Comparison of ENCODE assay signal across 12 cellular contexts in the genomic region with DNA sequence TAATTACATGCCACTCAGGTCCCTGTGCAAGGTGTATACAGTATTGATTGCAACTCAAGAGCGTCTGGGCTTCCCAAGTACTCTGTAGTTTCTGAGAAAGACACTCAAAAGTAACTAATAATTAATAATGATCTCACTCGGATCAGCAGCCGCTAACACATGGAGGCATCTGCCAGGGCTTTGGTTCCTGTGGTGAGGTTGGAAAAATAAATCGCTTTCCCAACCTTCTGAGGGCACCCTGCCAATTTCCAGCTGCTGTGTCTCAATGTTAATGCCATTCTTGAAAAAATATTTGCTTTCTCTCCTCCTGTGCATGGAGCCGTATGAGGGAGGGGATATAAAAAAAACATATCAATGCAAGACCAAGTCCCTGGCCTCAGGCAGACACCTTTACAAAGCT.
DNase-seq lines count a peak whose midpoint lies in the region; ATAC-seq and TF ChIP-seq lines count a peak whose summit lies in the region.
"Had no signal": no experiment of that assay in that cellular context is flagged by ENCODE, and none has a peak within 500 bp of the region (broad histone marks: within the 10 kb centered on the region; RNA-seq: fewer than 3 reads in every experiment).

No MANE protein-coding gene starts in this region.

- H4K12ac ChIP-seq in trophoblast cell (ENCODE audit: low read depth, low read length): no peak overlapping the region

- H3K4me3 ChIP-seq in brain microvascular endothelial cell (ENCODE audit: low read depth, low read length): no peak overlapping the region
- no peak overlapping the region for H3K4me3 ChIP-seq in lower lobe of right lung
- H3K4me3 ChIP-seq in trophoblast cell (ENCODE audit: low read depth, low read length): no peak overlapping the region
- H3K4me3 ChIP-seq in neural progenitor cell: no peak overlapping the region

- H3K79me2 ChIP-seq in trophoblast cell (ENCODE audit: control insufficient read depth, insufficient read depth, low read length, poor library complexity): no peaks in the 10 kb centered on the region
- no peaks in the 10 kb centered on the region for H3K79me2 ChIP-seq in neural progenitor cell (ENCODE audit: low read depth)

- H3F3A ChIP-seq in neural progenitor cell (ENCODE audit: low read depth): peaks cover 10% of the 10 kb centered on the region

- H3K18ac ChIP-seq in trophoblast cell (ENCODE audit: low read length): no peak overlapping the region

- H4K8ac ChIP-seq in trophoblast cell (ENCODE audit: low read depth, low read length): no peak overlapping the region

- peak; percentile 23 to 57 for ATAC-seq in lower lobe of right lung
- ATAC-seq in HG02970 (IDR thresholded peaks at IDR 0.05; ENCODE audit: low FRiP score, unreplicated experiment): no peak
- ATAC-seq: left cardiac atrium had no signal

- no peaks in the 10 kb centered on the region for H3K79me1 ChIP-seq in trophoblast cell (ENCODE audit: low read length)

- H3K4me1 Mint-ChIP-seq in neural progenitor cell: no peaks in the 10 kb centered on the region

- H4K91ac ChIP-seq in trophoblast cell (ENCODE audit: low read depth, low read length): no peak overlapping the region

- H3K9me3 ChIP-seq in lower lobe of right lung (no peaks in the 10 kb centered on the region), trophoblast cell (ENCODE audit: insufficient read depth, low read depth, low read length) (no peaks in the 10 kb centered on the region), neural progenitor cell (ENCODE audit: low read depth) (no peaks in the 10 kb centered on the region)

- H4K20me1 ChIP-seq in neural progenitor cell (ENCODE audit: low read depth): no peaks in the 10 kb centered on the region

- H3K9ac ChIP-seq in trophoblast cell (ENCODE audit: low read length): no peak overlapping the region
- H3K9ac ChIP-seq in neural progenitor cell: no peak overlapping the region

- no peak overlapping the region for H3K4me3 Mint-ChIP-seq in neural progenitor cell

- no peak overlapping the region for H3K14ac ChIP-seq in trophoblast cell (ENCODE audit: low read length)

- H3K27me3 Mint-ChIP-seq in neural progenitor cell (ENCODE audit: insufficient read depth, low read depth): no peaks in the 10 kb centered on the region

- peak; percentile 89 for DNase-seq in DMS 273 (lab: John Stamatoyannopoulos, UW; ENCODE audit: unreplicated experiment)
- DNase-seq in NCI-H2107 (lab: John Stamatoyannopoulos, UW): peak; percentile 13
- DNase-seq in brain microvascular endothelial cell: peak; percentile 59
- no peak for DNase-seq in lower lobe of right lung
- no peak for DNase-seq in trophoblast cell
- DNase-seq in medulla oblongata (ENCODE audit: extremely low spot score): no peak
- no peak for DNase-seq in neural progenitor cell (ENCODE audit: low spot score)
- DNase-seq: foreskin melanocyte, left cardiac atrium, MV-4-11 had no signal

- H3K27ac ChIP-seq in brain microvascular endothelial cell: no peak overlapping the region
- H3K27ac ChIP-seq in lower lobe of right lung: no peak overlapping the region
- H3K27ac ChIP-seq in trophoblast cell (ENCODE audit: low read depth, low read length): no peak overlapping the region
- no peak overlapping the region for H3K27ac ChIP-seq in neural progenitor cell
- H3K27ac ChIP-seq: VCaP had no signal

- in situ Hi-C loops in brain microvascular endothelial cell (cut with HindIII; ENCODE audit: low pct_ligation_motif_present, low sequenced_read_pairs): no loop called here

- H3K27me3 ChIP-seq in brain microvascular endothelial cell (replicated peaks) (no peaks in the 10 kb centered on the region), lower lobe of right lung (ENCODE audit: low read depth) (no peaks in the 10 kb centered on the region), trophoblast cell (ENCODE audit: insufficient read depth, low read length) (no peaks in the 10 kb centered on the region), neural progenitor cell (no peaks in the 10 kb centered on the region)

- no peak overlapping the region for H3K4ac ChIP-seq in trophoblast cell (ENCODE audit: low read depth, low read length)

- no peak overlapping the region for H2AK5ac ChIP-seq in trophoblast cell (ENCODE audit: low read length)

- WGBS in trophoblast cell (ENCODE audit: extremely low coverage, insufficient coverage, insufficient read length): no CpG with 5 or more reads among the region's 5 CpGs

- H3K27ac Mint-ChIP-seq in neural progenitor cell: no peak overlapping the region

- H2BK120ac ChIP-seq in trophoblast cell (ENCODE audit: insufficient read depth, low read length, poor library complexity): no peak overlapping the region

- TF ChIP-seq CTCF in brain microvascular endothelial cell (IDR thresholded peaks at IDR 0.05; ENCODE audit: low read depth, low read length, missing control alignments): no peak
- TF ChIP-seq CTCF in lower lobe of right lung (IDR thresholded peaks at IDR 0.05): no peak
- TF ChIP-seq CTCF in neural progenitor cell (IDR thresholded peaks at IDR 0.05): no peak

- intact Hi-C loops in lower lobe of right lung (cut with DNase I): no loop called here

- H3K4me2 ChIP-seq in trophoblast cell (ENCODE audit: low read length) (no peak overlapping the region), neural progenitor cell (no peak overlapping the region)

- H3K9me3 Mint-ChIP-seq in neural progenitor cell: no peaks in the 10 kb centered on the region

- H3K36me3 Mint-ChIP-seq in neural progenitor cell: peaks cover 28% of the 10 kb centered on the region

- H3K4me1 ChIP-seq in lower lobe of right lung (peaks cover 3% of the 10 kb centered on the region), trophoblast cell (ENCODE audit: control insufficient read depth in 1 of 2, insufficient read depth in 2 of 2, low read length in 2 of 2) (no peaks in the 10 kb centered on the region), neural progenitor cell (peaks cover 19% of the 10 kb centered on the region)

- H2AFZ ChIP-seq in trophoblast cell (ENCODE audit: insufficient read depth, low read length, poor library complexity) (no peak overlapping the region), neural progenitor cell (replicated peaks) (no peak overlapping the region)

- H2BK5ac ChIP-seq in trophoblast cell (ENCODE audit: low read depth, low read length, poor library complexity): no peak overlapping the region

- no peak overlapping the region for H2BK12ac ChIP-seq in trophoblast cell (ENCODE audit: low read length)

- no peak overlapping the region for H3K23ac ChIP-seq in trophoblast cell (ENCODE audit: low read length)

- H3K36me3 ChIP-seq in brain microvascular endothelial cell (replicated peaks) (peaks cover 4% of the 10 kb centered on the region), lower lobe of right lung (peaks cover 13% of the 10 kb centered on the region), trophoblast cell (ENCODE audit: control insufficient read depth in 1 of 2, insufficient read depth in 2 of 2, low read length in 2 of 2) (no peaks in the 10 kb centered on the region), neural progenitor cell (no peaks in the 10 kb centered on the region)

Comparison
In these comparisons a context has a peak if more than half of its experiments do, and no peak if none do; other contexts are left out.
1. DNase-seq: peak in DMS 273 (single experiment), NCI-H2107 (single experiment) and brain microvascular endothelial cell (single experiment); none in lower lobe of right lung (single experiment), trophoblast cell (0 of 2), medulla oblongata (single experiment) and neural progenitor cell (single experiment).